ENCODE assay signal across 8 cellular contexts in genomic region chr7:87935373-87935706, GRCh38. TPM values are rescaled to one million over a fixed set of nuclear protein-coding genes. Genes with fewer than 3 reads are reported as not detected.
DNase-seq lines count a peak whose midpoint lies in the region; ATAC-seq and TF ChIP-seq lines count a peak whose summit lies in the region.

No MANE protein-coding gene starts in this region.

- peaks cover 0 to 8% (median 1%) of the 10 kb centered on the region in 4 donors for H3K4me1 ChIP-seq in Peyer's patch

- TF ChIP-seq CTCF in Peyer's patch (IDR thresholded peaks at IDR 0.05), result no peak
- no peak for TF ChIP-seq CTCF in glutamatergic neuron (IDR thresholded peaks at IDR 0.05; ENCODE audit: partially characterized antibody, unreplicated experiment)

- TF ChIP-seq POLR2A in Peyer's patch (IDR thresholded peaks at IDR 0.05), result no peak

- peaks cover 6% of the 10 kb centered on the region for H3K4me1 Mint-ChIP-seq in glutamatergic neuron (ENCODE audit: low read depth, unreplicated experiment)

- no peaks in the 10 kb centered on the region for H3K27me3 ChIP-seq in Peyer's patch

- H3K27ac Mint-ChIP-seq in glutamatergic neuron (ENCODE audit: unreplicated experiment), result peak overlapping the region; percentile 95

- ATAC-seq in HG03095 (IDR thresholded peaks at IDR 0.05; ENCODE audit: unreplicated experiment), result no peak

- H3K9me3 Mint-ChIP-seq in glutamatergic neuron (ENCODE audit: unreplicated experiment), result peaks cover 8% of the 10 kb centered on the region

- peaks cover 4% of the 10 kb centered on the region for H3K27me3 Mint-ChIP-seq in glutamatergic neuron (ENCODE audit: unreplicated experiment)

- no peaks in the 10 kb centered on the region for H3K36me3 ChIP-seq in Peyer's patch

- H3K36me3 Mint-ChIP-seq in glutamatergic neuron (ENCODE audit: unreplicated experiment), result no peaks in the 10 kb centered on the region

- no peak overlapping the region for H3K27ac ChIP-seq in Peyer's patch
- H3K27ac ChIP-seq in skin epidermis, result no peak overlapping the region

- peak; percentile 51 for DNase-seq in DMS53 (lab: John Stamatoyannopoulos, UW)
- DNase-seq in DMS53 treated with DMSO at 0.1 percent for 48 hours (lab: John Stamatoyannopoulos, UW; ENCODE audit: unreplicated experiment), result no peak
- no peak for DNase-seq in Peyer's patch
- DNase-seq in glutamatergic neuron, result peak; percentile 26
- no peak for DNase-seq in HT-29 (ENCODE audit: low spot score)
- DNase-seq in NOMO-1 (lab: John Stamatoyannopoulos, UW; ENCODE audit: unreplicated experiment in 2 of 2), result no peak

- H3K4me3 ChIP-seq in Peyer's patch (peak overlapping the region; percentile 66 to 78 (median 73)), skin epidermis (peak overlapping the region in 6 of 7 experiments; percentile 50 to 73 (median 65))

- H3K4me3 Mint-ChIP-seq in glutamatergic neuron (ENCODE audit: unreplicated experiment), result peak overlapping the region; percentile 99

- no peaks in the 10 kb centered on the region for H3K9me3 ChIP-seq in Peyer's patch

RNA-seq across cellular contexts. Expression of gene ADAM22, which starts 1.3 kb away (rescaled TPM):
- total RNA-seq in Peyer's patch (1 to 10 TPM in 3 of 4 donors, under 1 TPM in 1; 0.88 to 2.5 (median 1.6) TPM), glutamatergic neuron (ENCODE audit: unreplicated experiment) (91.9 TPM)
- total RNA-seq in HT-29 (2014; rRNA removed; shearing (Covaris generic)), result 10.4 and 12.3 TPM in 2 replicates

RNA-seq across cellular contexts. Expression of gene DBF4, which starts 59.0 kb away (rescaled TPM):
- total RNA-seq in Peyer's patch (10 to 100 TPM in 3 of 4 donors, 1 to 10 TPM in 1; 7.7 to 33.8 (median 12.8) TPM), glutamatergic neuron (ENCODE audit: unreplicated experiment) (23.7 TPM)
- 44.5 and 48.2 TPM in 2 replicates for total RNA-seq in HT-29 (2014; rRNA removed; shearing (Covaris generic))

RNA-seq across cellular contexts. Expression of gene SLC25A40, which starts 59.2 kb away (rescaled TPM):
- total RNA-seq in Peyer's patch (10 to 100 TPM; 17.8 to 23.9 (median 20.7) TPM), glutamatergic neuron (ENCODE audit: unreplicated experiment) (13.5 TPM)
- total RNA-seq in HT-29 (2014; rRNA removed; shearing (Covaris generic)), result 5.9 and 14.6 TPM in 2 replicates

Comparison
In these comparisons a context has a peak if more than half of its experiments do, and no peak if none do; other contexts are left out.
1. DNase-seq: peak in DMS53 (single experiment) and glutamatergic neuron (single experiment); none in DMS53 treated with DMSO at 0.1 percent for 48 hours (single experiment), Peyer's patch (0 of 3), HT-29 (single experiment) and NOMO-1 (0 of 2).